In the genomic region with DNA sequence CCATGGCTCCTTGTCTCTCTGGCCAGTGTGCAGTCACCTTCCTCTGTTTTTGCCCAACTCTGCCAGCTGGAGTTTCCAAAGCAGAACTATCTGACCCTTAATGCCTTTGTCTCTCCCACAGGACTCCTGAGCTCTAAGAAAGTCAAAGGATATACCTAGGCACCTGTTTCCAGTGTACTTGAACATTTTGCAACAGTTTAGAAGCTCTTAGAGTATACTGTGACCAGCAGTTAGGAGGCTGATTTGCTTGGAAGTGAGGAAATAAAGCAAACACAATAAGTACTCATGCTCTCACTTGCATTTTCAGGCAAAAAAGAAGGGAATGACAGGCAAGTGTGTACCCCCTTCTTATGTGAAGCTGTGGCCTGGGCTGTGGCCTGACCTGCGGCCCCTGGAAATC, we compare ENCODE assay signal across 14 cellular contexts.
DNase-seq lines count a peak whose midpoint lies in the region; ATAC-seq, FAIRE-seq and TF ChIP-seq lines count a peak whose summit lies in the region.
"Had no signal": no experiment of that assay in that cellular context is flagged by ENCODE, and none has a peak within 500 bp of the region (broad histone marks: within the 10 kb centered on the region; RNA-seq: fewer than 3 reads in every experiment).

No MANE protein-coding gene starts in this region.

- H3K4me2 ChIP-seq in mesenchymal stem cell (ENCODE audit: low read length, poor library complexity, severe bottlenecking) (no peak overlapping the region), neuronal stem cell (ENCODE audit: insufficient read depth, low read length, poor library complexity, severe bottlenecking) (no peak overlapping the region)
- H3K4me2 ChIP-seq: GM23338 had no signal

- H2BK12ac ChIP-seq in mesenchymal stem cell (ENCODE audit: low read length in 2 of 2) (no peak overlapping the region), neuronal stem cell (ENCODE audit: low read length) (no peak overlapping the region)

- H3K36me3 ChIP-seq in left lung (no peaks in the 10 kb centered on the region), mesenchymal stem cell (ENCODE audit: control insufficient read depth in 1 of 2, insufficient read depth in 2 of 2, low read depth in 1 of 2, low read length in 2 of 2) (no peaks in the 10 kb centered on the region), upper lobe of right lung (no peaks in the 10 kb centered on the region), neuronal stem cell (replicated peaks in 1 of 2; ENCODE audit: control insufficient read depth in 2 of 2, insufficient read depth in 2 of 2, low read length in 2 of 2) (no peaks in the 10 kb centered on the region)
- H3K36me3 ChIP-seq: HAP-1 had no signal

- DNase-seq in left lung (no peak), mesenchymal stem cell (no peak), upper lobe of right lung (no peak), neuronal stem cell (ENCODE audit: low spot score) (no peak), NCI-H1694 (lab: John Stamatoyannopoulos, UW) (no peak), GM12892 (ENCODE audit: insufficient read length) (no peak)
- DNase-seq: C1 segment of cervical spinal cord; Calu3; CD4-positive, alpha-beta memory T cell; COR-L47; HFFc6 had no signal

- H3K27me3 ChIP-seq in left lung (no peaks in the 10 kb centered on the region), mesenchymal stem cell (ENCODE audit: control insufficient read depth in 1 of 2, insufficient read depth in 1 of 2, low read length in 2 of 2) (no peaks in the 10 kb centered on the region), upper lobe of right lung (no peaks in the 10 kb centered on the region), neuronal stem cell (ENCODE audit: control insufficient read depth in 3 of 3, insufficient read depth in 3 of 3, low read depth in 1 of 3, low read length in 3 of 3) (no peaks in the 10 kb centered on the region)

- TF ChIP-seq POLR2A in GM12892 (IDR thresholded peaks at IDR 0.05; ENCODE audit: low read depth, low read length): no peak

- H4K91ac ChIP-seq in mesenchymal stem cell (ENCODE audit: low read length): peak overlapping the region; percentile 20
- no peak overlapping the region for H4K91ac ChIP-seq in neuronal stem cell (ENCODE audit: low read depth, low read length, poor library complexity)

- no peak overlapping the region for H2BK5ac ChIP-seq in mesenchymal stem cell (ENCODE audit: low read depth, low read length, poor library complexity, severe bottlenecking)
- H2BK5ac ChIP-seq in neuronal stem cell (ENCODE audit: low read length): no peak overlapping the region

- H3K4me1 ChIP-seq in left lung: no peaks in the 10 kb centered on the region
- H3K4me1 ChIP-seq in mesenchymal stem cell (ENCODE audit: control insufficient read depth, insufficient read depth, low read depth, low read length): peaks cover 2% of the 10 kb centered on the region
- H3K4me1 ChIP-seq in upper lobe of right lung: no peaks in the 10 kb centered on the region
- H3K4me1 ChIP-seq in neuronal stem cell (ENCODE audit: control insufficient read depth in 2 of 2, insufficient read depth in 1 of 2, low read depth in 1 of 2, low read length in 2 of 2): peaks cover 0 to 6% of the 10 kb centered on the region in 2 donors
- H3K4me1 ChIP-seq: HAP-1 had no signal

- H2BK15ac ChIP-seq in mesenchymal stem cell (ENCODE audit: low read depth, poor library complexity, severe bottlenecking) (no peak overlapping the region), neuronal stem cell (ENCODE audit: low read length) (no peak overlapping the region)

- H3K4ac ChIP-seq in mesenchymal stem cell (ENCODE audit: low read depth in 1 of 2, low read length in 2 of 2): no peak overlapping the region
- no peak overlapping the region for H3K4ac ChIP-seq in neuronal stem cell (ENCODE audit: low read length)

- H3K9me3 ChIP-seq in left lung: no peaks in the 10 kb centered on the region
- no peaks in the 10 kb centered on the region for H3K9me3 ChIP-seq in mesenchymal stem cell (ENCODE audit: control insufficient read depth, low read length)
- no peaks in the 10 kb centered on the region for H3K9me3 ChIP-seq in upper lobe of right lung
- H3K9me3 ChIP-seq in neuronal stem cell (replicated peaks in 1 of 2; ENCODE audit: control insufficient read depth in 2 of 2, insufficient read depth in 1 of 2, low read depth in 1 of 2, low read length in 2 of 2): no peaks in the 10 kb centered on the region
- H3K9me3 ChIP-seq: HAP-1 had no signal

- 91% methylated on average over 1 of the region's 1 CpG for WGBS in mesenchymal stem cell
- WGBS in neuronal stem cell (ENCODE audit: extremely low coverage in 2 of 2, insufficient read length in 2 of 2, insufficient replicate concordance in 1 of 2), 2 donors: no CpG with 5 or more reads among the region's 1 CpG

- H3K14ac ChIP-seq in mesenchymal stem cell (ENCODE audit: low read length in 2 of 2) (no peak overlapping the region), neuronal stem cell (ENCODE audit: low read length) (no peak overlapping the region)

- H3K27ac ChIP-seq in left lung (no peak overlapping the region), mesenchymal stem cell (ENCODE audit: low read length, poor library complexity, severe bottlenecking) (no peak overlapping the region), upper lobe of right lung (no peak overlapping the region), neuronal stem cell (replicated peaks; ENCODE audit: low read length) (no peak overlapping the region)

- H2AK5ac ChIP-seq in mesenchymal stem cell (ENCODE audit: low read length, severe bottlenecking) (no peak overlapping the region), neuronal stem cell (ENCODE audit: low read depth, low read length) (no peak overlapping the region)

- H3K4me3 ChIP-seq in left lung: no peak overlapping the region
- no peak overlapping the region for H3K4me3 ChIP-seq in mesenchymal stem cell (ENCODE audit: insufficient read depth in 1 of 2, low read depth in 1 of 2, low read length in 2 of 2)
- no peak overlapping the region for H3K4me3 ChIP-seq in upper lobe of right lung
- H3K4me3 ChIP-seq in neuronal stem cell (ENCODE audit: low read length in 2 of 2): no peak overlapping the region
- H3K4me3 ChIP-seq: GM23338, HAP-1 had no signal

- FAIRE-seq in GM12892 (lab: Jason Lieb, UNC): no peak
- FAIRE-seq: G401.6 had no signal

- H2BK120ac ChIP-seq in mesenchymal stem cell (ENCODE audit: low read depth, low read length): no peak overlapping the region
- H2BK120ac ChIP-seq in neuronal stem cell (ENCODE audit: low read depth, low read length): no peak overlapping the region

- H3K9ac ChIP-seq in mesenchymal stem cell (ENCODE audit: low read length) (no peak overlapping the region), neuronal stem cell (ENCODE audit: low read depth, low read length, poor library complexity) (no peak overlapping the region)

- TF ChIP-seq CTCF in left lung (IDR thresholded peaks at IDR 0.05) (no peak), upper lobe of right lung (IDR thresholded peaks at IDR 0.05) (no peak)

- H3K18ac ChIP-seq in mesenchymal stem cell (ENCODE audit: low read depth in 1 of 2, low read length in 2 of 2) (peak overlapping the region in 1 of 2 experiments; percentile 37), neuronal stem cell (ENCODE audit: low read length) (no peak overlapping the region)

- no peak overlapping the region for H3K23ac ChIP-seq in mesenchymal stem cell (ENCODE audit: low read length in 2 of 2)
- H3K23ac ChIP-seq in neuronal stem cell (ENCODE audit: low read depth, low read length, poor library complexity): no peak overlapping the region

- no peaks in the 10 kb centered on the region for H3K79me1 ChIP-seq in mesenchymal stem cell (replicated peaks; ENCODE audit: low read length, poor library complexity, severe bottlenecking)
- no peaks in the 10 kb centered on the region for H3K79me1 ChIP-seq in neuronal stem cell (ENCODE audit: low read depth, low read length)

- H2AFZ ChIP-seq in mesenchymal stem cell (ENCODE audit: low read depth, low read length) (no peak overlapping the region), neuronal stem cell (ENCODE audit: low read length) (no peak overlapping the region)
- H2AFZ ChIP-seq: GM23338 had no signal

- intact Hi-C loops in left lung (cut with DNase I) (no loop called here), upper lobe of right lung (cut with DNase I) (no loop called here)

- peak; percentile 87 for ATAC-seq in left lung
- ATAC-seq in upper lobe of right lung: peak; percentile 74
- ATAC-seq: GM23338 had no signal

- no peak overlapping the region for H4K8ac ChIP-seq in mesenchymal stem cell (ENCODE audit: low read length)
- H4K8ac ChIP-seq in neuronal stem cell (ENCODE audit: low read depth, low read length): no peak overlapping the region
